10 cellular contexts compared by ENCODE assay signal in genomic region chr4:26130173-26130572, GRCh38.
A peak's percentile ranks its signal among the peaks of the same experiment; 100 is the strongest.
DNase-seq lines count a peak whose midpoint lies in the region; ATAC-seq and TF ChIP-seq lines count a peak whose summit lies in the region.
"Had no signal": no experiment of that assay in that cellular context is flagged by ENCODE, and none has a peak within 500 bp of the region (broad histone marks: within the 10 kb centered on the region; RNA-seq: fewer than 3 reads in every experiment).

No MANE protein-coding gene starts in this region.

- no peak for TF ChIP-seq POLR2A in heart left ventricle (IDR thresholded peaks at IDR 0.05)

- 83 to 87% (median 86%) methylated on average over 7 of the region's 7 CpGs for WGBS in heart left ventricle, 4 donors

- ATAC-seq in CD4-positive, alpha-beta T cell (ENCODE audit: poor library complexity) = no peak
- ATAC-seq in GM18861 (IDR thresholded peaks at IDR 0.05; ENCODE audit: unreplicated experiment) (peak; percentile 85), GM21737 (IDR thresholded peaks at IDR 0.05; ENCODE audit: unreplicated experiment) (peak; percentile 67), HG03378 (IDR thresholded peaks at IDR 0.05; ENCODE audit: unreplicated experiment) (peak; percentile 89), heart left ventricle (no peak)

- POLR2A ChIA-PET in CD4-positive, alpha-beta T cell (lab: Charles Lee) = no interaction called here

- CTCF ChIA-PET in CD4-positive, alpha-beta T cell (lab: Charles Lee) = no interaction called here

- H3K4me3 Mint-ChIP-seq in CD4-positive, alpha-beta T cell = no peak overlapping the region

- no peaks in the 10 kb centered on the region for H3K27me3 ChIP-seq in CD4-positive, alpha-beta T cell (ENCODE audit: control insufficient read depth, insufficient read depth, low read length)
- H3K27me3 ChIP-seq in heart left ventricle = no peaks in the 10 kb centered on the region
- H3K27me3 ChIP-seq: spleen, tibial artery had no signal

- intact Hi-C loops in CD4-positive, alpha-beta T cell (cut with DNase I, micrococcal nuclease) = no loop called here
- intact Hi-C loops in heart left ventricle (cut with DNase I) = no loop called here

- H3K4me1 Mint-ChIP-seq in CD4-positive, alpha-beta T cell (ENCODE audit: low read depth) = peaks cover 25% of the 10 kb centered on the region

- no peaks in the 10 kb centered on the region for H3K36me3 ChIP-seq in heart left ventricle
- H3K36me3 ChIP-seq: spleen, tibial artery had no signal

- peaks cover 0 to 6% (median 0%) of the 10 kb centered on the region in 12 donors for H3K4me1 ChIP-seq in heart left ventricle
- H3K4me1 ChIP-seq: tibial artery had no signal

- TF ChIP-seq CTCF in CD4-positive, alpha-beta T cell (IDR thresholded peaks at IDR 0.05) = no peak
- TF ChIP-seq CTCF in heart left ventricle (IDR thresholded peaks at IDR 0.05) = no peak

- DNase-seq in CD4-positive, alpha-beta T cell = no peak
- DNase-seq in NCI-H187 treated with DMSO at 0.1 percent for 48 hours (lab: John Stamatoyannopoulos, UW) (no peak), NCI-H345 (lab: John Stamatoyannopoulos, UW) (no peak), COLO829 (ENCODE audit: low spot score) (no peak), heart left ventricle (no peak)
- DNase-seq: spleen, tibial artery had no signal

- no peaks in the 10 kb centered on the region for H3K36me3 Mint-ChIP-seq in CD4-positive, alpha-beta T cell (ENCODE audit: low read depth)

- H3K9me3 ChIP-seq in CD4-positive, alpha-beta T cell (ENCODE audit: control insufficient read depth, low read length) = no peaks in the 10 kb centered on the region
- H3K9me3 ChIP-seq in heart left ventricle = peaks cover 0 to 4% (median 0%) of the 10 kb centered on the region in 12 donors
- H3K9me3 ChIP-seq: tibial artery had no signal

- H3K27me3 Mint-ChIP-seq in CD4-positive, alpha-beta T cell = peaks cover 8% of the 10 kb centered on the region

- peak overlapping the region; percentile 80 for H3K27ac Mint-ChIP-seq in CD4-positive, alpha-beta T cell

- H3K4me3 ChIP-seq in heart left ventricle = no peak overlapping the region
- H3K4me3 ChIP-seq: spleen, tibial artery had no signal

- no peak overlapping the region for H3K27ac ChIP-seq in CD4-positive, alpha-beta T cell (ENCODE audit: low read depth, low read length)
- H3K27ac ChIP-seq in heart left ventricle = no peak overlapping the region
- H3K27ac ChIP-seq: spleen, tibial artery had no signal

- no peaks in the 10 kb centered on the region for H3K9me3 Mint-ChIP-seq in CD4-positive, alpha-beta T cell

Comparison
In these comparisons a context has a peak if more than half of its experiments do, and no peak if none do; other contexts are left out.
1. ATAC-seq: peak in GM18861 (single experiment), GM21737 (single experiment) and HG03378 (single experiment); none in CD4-positive, alpha-beta T cell (single experiment) and heart left ventricle (0 of 4).